In the genomic region with DNA sequence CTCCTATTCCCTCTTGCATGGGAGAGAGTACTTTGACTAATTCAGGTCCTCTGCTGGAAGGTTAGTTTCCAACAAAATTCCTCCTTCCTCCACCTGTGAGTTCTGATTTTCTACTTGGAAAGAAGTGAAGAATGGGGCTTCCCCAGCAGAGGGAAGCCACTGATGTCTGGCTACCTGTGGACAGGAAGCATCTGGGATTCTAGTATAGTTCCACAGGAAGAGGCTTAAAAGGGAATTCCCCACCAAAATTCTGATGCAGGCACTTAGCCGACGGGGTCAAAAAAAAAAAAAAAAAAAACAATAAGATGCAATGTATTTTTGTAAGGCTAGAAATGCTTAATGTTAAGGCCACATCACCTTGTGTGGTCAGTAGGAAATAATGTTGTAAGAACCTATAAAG, we compare ENCODE assay signal across 11 cellular contexts. TPM values are rescaled to one million over a fixed set of nuclear protein-coding genes. Genes with fewer than 3 reads are reported as not detected.
DNase-seq lines count a peak whose midpoint lies in the region; ATAC-seq and TF ChIP-seq lines count a peak whose summit lies in the region.
"Had no signal": no experiment of that assay in that cellular context is flagged by ENCODE, and none has a peak within 500 bp of the region (broad histone marks: within the 10 kb centered on the region; RNA-seq: fewer than 3 reads in every experiment).

No MANE protein-coding gene starts in this region.

- H3K27me3 ChIP-seq in ACC112 (ENCODE audit: insufficient read depth, low read length) (no peaks in the 10 kb centered on the region), PC-3 (ENCODE audit: low read length) (no peaks in the 10 kb centered on the region), dorsolateral prefrontal cortex (peaks cover 0 to 12% (median 0%) of the 10 kb centered on the region in 45 donors), neural progenitor cell (no peaks in the 10 kb centered on the region), BE2C (no peaks in the 10 kb centered on the region)

- CTCF ChIA-PET in PC-3 (lab: Charles Lee), result interaction anchor here (1.0 kb wide), 1 partner anchor 13 kb away, joined by 6 read pairs; no protein-coding TSS in a partner anchor

- no peak overlapping the region for H3K4me3 ChIP-seq in ACC112 (ENCODE audit: low read depth, low read length)
- peak overlapping the region; percentile 32; the same call in 1 of the 2 replicates for H3K4me3 ChIP-seq in PC-3 (ENCODE audit: low read length)
- no peak overlapping the region for H3K4me3 ChIP-seq in dorsolateral prefrontal cortex
- H3K4me3 ChIP-seq in neural progenitor cell, result no peak overlapping the region
- H3K4me3 ChIP-seq in BE2C (ENCODE audit: low read depth, low read length), result no peak overlapping the region

- no peaks in the 10 kb centered on the region for H3K9me3 ChIP-seq in PC-3 (ENCODE audit: low read length)
- H3K9me3 ChIP-seq in neural progenitor cell (ENCODE audit: low read depth), result no peaks in the 10 kb centered on the region
- no peaks in the 10 kb centered on the region for H3K9me3 ChIP-seq in BE2C

- POLR2A ChIA-PET in PC-3 (lab: Charles Lee; ENCODE audit: unreplicated experiment), result no interaction called here

- H3K4me2 ChIP-seq in PC-3 (ENCODE audit: low read length) (peak overlapping the region; percentile 68), neural progenitor cell (peak overlapping the region; percentile 13)

- DNase-seq in PC-3 (no peak), dorsolateral prefrontal cortex (no peak), neural progenitor cell (ENCODE audit: low spot score) (no peak), amniotic stem cell (lab: John Stamatoyannopoulos, UW) (no peak), BE2C (no peak)
- DNase-seq: activated CD8-positive, alpha-beta memory T cell treated with anti-CD3 and anti-CD28 coated beads, Interleukin-2, amount 10 ng/mL, durations not matched to agents 7 days and 5 days; stimulated activated CD4-positive, alpha-beta T cell treated with anti-CD3 and anti-CD28 coated beads, Interleukin-4, amount 100 ng/mL, for 4 hours had no signal

- peaks cover 16% of the 10 kb centered on the region; the same call in 1 of the 2 replicates for H3K36me3 ChIP-seq in ACC112 (ENCODE audit: insufficient read depth, low read length)
- H3K36me3 ChIP-seq in PC-3 (ENCODE audit: low read depth, low read length), result peaks cover 59% of the 10 kb centered on the region
- peaks cover 3% of the 10 kb centered on the region for H3K36me3 ChIP-seq in neural progenitor cell
- H3K36me3 ChIP-seq in BE2C, result peaks cover 68% of the 10 kb centered on the region

- no TSS peak for BruUV-seq in PC-3 (replicated peaks; lab: Mats Ljungman, UMichigan)

- H3K79me2 ChIP-seq in ACC112 (ENCODE audit: control insufficient read depth, insufficient read depth, low read length, unreplicated experiment) (no peaks in the 10 kb centered on the region), PC-3 (ENCODE audit: low read length) (peaks cover 12% of the 10 kb centered on the region; the same call in 1 of the 2 replicates), neural progenitor cell (ENCODE audit: low read depth) (no peaks in the 10 kb centered on the region)

- H3K4me1 Mint-ChIP-seq in neural progenitor cell, result peaks cover 65% of the 10 kb centered on the region

- H3K27ac Mint-ChIP-seq in neural progenitor cell, result peak overlapping the region; percentile 92
- H3K27ac Mint-ChIP-seq: activated CD8-positive, alpha-beta memory T cell treated with anti-CD3 and anti-CD28 coated beads, Interleukin-2, amount 10 ng/mL, durations not matched to agents 7 days and 5 days had no signal

- TF ChIP-seq CTCF in PC-3 (conservative IDR thresholded peaks at IDR 0.05; ENCODE audit: low read depth, low read length), result no peak
- TF ChIP-seq CTCF in dorsolateral prefrontal cortex (IDR thresholded peaks at IDR 0.05 in 54 of 56, conservative IDR thresholded peaks at IDR 0.05 in 2 of 56; ENCODE audit: low read depth in 1 of 56, partially characterized antibody in 56 of 56), result no peak
- no peak for TF ChIP-seq CTCF in neural progenitor cell (IDR thresholded peaks at IDR 0.05)
- TF ChIP-seq CTCF in BE2C (IDR thresholded peaks at IDR 0.05; ENCODE audit: low read depth, low read length), result no peak

- H3K27ac ChIP-seq in ACC112 (ENCODE audit: low read depth, low read length) (peak overlapping the region; percentile 84), PC-3 (ENCODE audit: low read length) (peak overlapping the region; percentile 100), dorsolateral prefrontal cortex (peak overlapping the region in 48 of 59 donors; percentile 6 to 96 (median 78)), neural progenitor cell (peak overlapping the region; percentile 61)

- no peak overlapping the region for H3K4me3 Mint-ChIP-seq in neural progenitor cell
- H3K4me3 Mint-ChIP-seq: activated CD8-positive, alpha-beta memory T cell treated with anti-CD3 and anti-CD28 coated beads, Interleukin-2, amount 10 ng/mL, durations not matched to agents 7 days and 5 days had no signal

- H3K4me1 ChIP-seq in ACC112 (ENCODE audit: control insufficient read depth, insufficient read depth, low read length, unreplicated experiment) (peaks cover 50% of the 10 kb centered on the region), PC-3 (ENCODE audit: insufficient read depth, low read length) (peaks cover 45% of the 10 kb centered on the region), neural progenitor cell (peaks cover 23% of the 10 kb centered on the region), BE2C (peaks cover 18% of the 10 kb centered on the region)

- no peaks in the 10 kb centered on the region for H3K27me3 Mint-ChIP-seq in neural progenitor cell (ENCODE audit: insufficient read depth, low read depth)
- H3K27me3 Mint-ChIP-seq: activated CD8-positive, alpha-beta memory T cell treated with anti-CD3 and anti-CD28 coated beads, Interleukin-2, amount 10 ng/mL, durations not matched to agents 7 days and 5 days had no signal

- H3K9me2 ChIP-seq in PC-3 (replicated peaks; ENCODE audit: low read length), result no peaks in the 10 kb centered on the region

- H3K9ac ChIP-seq in PC-3 (ENCODE audit: low read length), result peak overlapping the region; percentile 78
- H3K9ac ChIP-seq in neural progenitor cell, result no peak overlapping the region

- H2AFZ ChIP-seq in ACC112 (ENCODE audit: low read length, unreplicated experiment) (no peak overlapping the region), PC-3 (ENCODE audit: low read length) (no peak overlapping the region), neural progenitor cell (replicated peaks) (no peak overlapping the region)

- H3F3A ChIP-seq in PC-3 (ENCODE audit: low read length, unreplicated experiment) (peaks cover 15% of the 10 kb centered on the region), neural progenitor cell (ENCODE audit: low read depth) (peaks cover 27% of the 10 kb centered on the region)

- peaks cover 54% of the 10 kb centered on the region for H3K36me3 Mint-ChIP-seq in neural progenitor cell

- H4K20me1 ChIP-seq in PC-3 (ENCODE audit: low read length) (no peaks in the 10 kb centered on the region), neural progenitor cell (ENCODE audit: low read depth) (no peaks in the 10 kb centered on the region)

- intact Hi-C loops in PC-3 (cut with micrococcal nuclease) (no loop called here), dorsolateral prefrontal cortex (cut with DNase I) (loop anchor here (5.0 to 10.0 kb wide), 3 partner anchors 35 to 108 kb away; a partner anchor contains a TSS)

- ATAC-seq in PC-3 (no peak), HG03442 (IDR thresholded peaks at IDR 0.05; ENCODE audit: unreplicated experiment) (no peak), GM18867 (IDR thresholded peaks at IDR 0.05; ENCODE audit: unreplicated experiment) (no peak)
- ATAC-seq: activated CD8-positive, alpha-beta memory T cell treated with anti-CD3 and anti-CD28 coated beads, Interleukin-2, amount 10 ng/mL, durations not matched to agents 7 days and 5 days had no signal

- peaks cover 4% of the 10 kb centered on the region for H3K9me3 Mint-ChIP-seq in neural progenitor cell

RNA-seq across cellular contexts. Expression of a gene that starts 33.4 kb away (rescaled TPM):
- total RNA-seq in PC-3 (2014; rRNA removed) (0.40 and 0.46 TPM in 2 replicates), dorsolateral prefrontal cortex (10 to 100 TPM; 21.8 to 82.1 (median 50.7) TPM), neural progenitor cell (ENCODE audit: low replicate concordance) (0.43 and 1.3 TPM in 2 replicates)
- 12.3 TPM for polyA plus RNA-seq in BE2C (2012; ENCODE audit: insufficient read depth, insufficient read length, low read depth)
- total RNA-seq: activated CD8-positive, alpha-beta memory T cell treated with anti-CD3 and anti-CD28 coated beads, Interleukin-2, amount 10 ng/mL, durations not matched to agents 7 days and 5 days; T-helper 1 cell treated with Interleukin-12 subunit alpha and Interleukin-12 subunit beta and Interleukin-4 antibody, amounts not matched to agents 30 ng/mL and 1 ng/mL, for 36 hours had no signal

RNA-seq across cellular contexts. Expression of a gene that starts 37.5 kb away (rescaled TPM):
- 0.58 and 1.5 TPM in 2 replicates for total RNA-seq in PC-3 (2014; rRNA removed)
- total RNA-seq in dorsolateral prefrontal cortex, result 10 to 100 TPM in 118 of 120 experiments, 1 to 10 TPM in 2; 9.0 to 35.3 (median 19.4) TPM
- total RNA-seq in neural progenitor cell (ENCODE audit: low replicate concordance), result 5.0 and 10.4 TPM in 2 replicates
- 8.0 TPM for polyA plus RNA-seq in BE2C (2012; ENCODE audit: insufficient read depth, insufficient read length, low read depth)
- total RNA-seq: activated CD8-positive, alpha-beta memory T cell treated with anti-CD3 and anti-CD28 coated beads, Interleukin-2, amount 10 ng/mL, durations not matched to agents 7 days and 5 days; T-helper 1 cell treated with Interleukin-12 subunit alpha and Interleukin-12 subunit beta and Interleukin-4 antibody, amounts not matched to agents 30 ng/mL and 1 ng/mL, for 36 hours had no signal

RNA-seq across cellular contexts. Expression of a gene that starts 46.5 kb away (rescaled TPM):
- total RNA-seq in PC-3 (2014; rRNA removed) (0.35 and 2.1 TPM in 2 replicates), dorsolateral prefrontal cortex (100 to 1,000 TPM in 119 of 120 experiments, 10 to 100 TPM in 1; 96.7 to 415 (median 161) TPM), neural progenitor cell (ENCODE audit: low replicate concordance) (14.7 and 17.2 TPM in 2 replicates)
- 140 TPM for polyA plus RNA-seq in BE2C (2012; ENCODE audit: insufficient read depth, insufficient read length, low read depth)
- total RNA-seq: activated CD8-positive, alpha-beta memory T cell treated with anti-CD3 and anti-CD28 coated beads, Interleukin-2, amount 10 ng/mL, durations not matched to agents 7 days and 5 days; T-helper 1 cell treated with Interleukin-12 subunit alpha and Interleukin-12 subunit beta and Interleukin-4 antibody, amounts not matched to agents 30 ng/mL and 1 ng/mL, for 36 hours had no signal

Comparison
In these comparisons a context has a peak if more than half of its experiments do, and no peak if none do; other contexts are left out.
1. RNA of a gene that starts 33.4 kb away (total RNA-seq): 21.8 to 82.1 TPM in dorsolateral prefrontal cortex; 0.43 to 1.3 TPM in neural progenitor cell and 0.40 to 0.46 TPM in PC-3; every median in the first group is over 10 times any median in the second.
2. Peak in every context shown above with its lines, with median percentiles within 50 percentile points of each other: H3K27ac ChIP-seq.